In genomic region chrX:28946846-28947245, GRCh38 we compare ENCODE assay signal across 1 cellular context.
TF ChIP-seq lines count a peak whose summit lies in the region.

No MANE protein-coding gene starts in this region.

TF ChIP-seq in IMR-90, 13 proteins besides CTCF, POLR2A, EP300 and RAD21 (continued from another document):
- TF ChIP-seq SMC3 (IDR thresholded peaks at IDR 0.05; ENCODE audit: low read depth, low read length) (no peak), RFX5 (IDR thresholded peaks at IDR 0.05; ENCODE audit: low read depth, low read length) (no peak)
